15 cellular contexts compared by ENCODE assay signal in the genomic region with DNA sequence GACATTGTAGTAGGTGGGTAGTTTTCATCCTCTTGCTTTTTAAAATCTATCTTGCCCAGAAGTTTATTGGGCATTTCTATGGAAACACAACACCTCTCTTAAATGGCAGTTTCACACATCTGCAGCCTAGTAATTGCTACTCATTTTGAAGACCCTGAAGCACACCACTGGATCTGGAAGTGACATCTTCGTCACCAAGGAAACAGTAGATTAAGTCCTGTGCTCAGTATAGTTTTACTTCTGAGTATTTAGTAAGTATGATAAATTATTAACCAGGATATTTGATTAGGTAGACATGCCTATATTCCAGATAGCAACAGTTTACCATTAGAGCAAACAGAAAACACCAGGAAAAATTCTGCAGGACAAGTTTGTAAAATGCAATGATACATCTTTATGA. TPM values are rescaled to one million over a fixed set of nuclear protein-coding genes. Genes with fewer than 3 reads are reported as not detected.
DNase-seq lines count a peak whose midpoint lies in the region; ATAC-seq and TF ChIP-seq lines count a peak whose summit lies in the region.
"Had no signal": no experiment of that assay in that cellular context is flagged by ENCODE, and none has a peak within 500 bp of the region (broad histone marks: within the 10 kb centered on the region; RNA-seq: fewer than 3 reads in every experiment).

No MANE protein-coding gene starts in this region.

- intact Hi-C loops in mucosa of descending colon (cut with DNase I, micrococcal nuclease) (no loop called here), aorta (cut with DNase I) (no loop called here), lower lobe of right lung (cut with DNase I) (no loop called here)

- H3K4me3 ChIP-seq in GM12865 (ENCODE audit: low read depth, low read length) (no peak overlapping the region), mucosa of descending colon (no peak overlapping the region), aorta (ENCODE audit: low read length in 2 of 2) (no peak overlapping the region), lower lobe of right lung (no peak overlapping the region)
- H3K4me3 ChIP-seq: SJSA1 had no signal

- no peaks in the 10 kb centered on the region for H3K36me3 Mint-ChIP-seq in stimulated activated effector memory CD8-positive, alpha-beta T cell treated with anti-CD3 and anti-CD28 coated beads, Interleukin-12 subunit alpha, Interleukin-12 subunit beta, amount 100 ng/mL, for 72 hours

- no peak overlapping the region for H3K27ac Mint-ChIP-seq in stimulated activated effector memory CD8-positive, alpha-beta T cell treated with anti-CD3 and anti-CD28 coated beads, Interleukin-12 subunit alpha, Interleukin-12 subunit beta, amount 100 ng/mL, for 72 hours
- H3K27ac Mint-ChIP-seq: HFFc6 had no signal

- H3K36me3 ChIP-seq in mucosa of descending colon (ENCODE audit: low read depth) (no peaks in the 10 kb centered on the region), aorta (ENCODE audit: control insufficient read depth in 1 of 2, insufficient read depth in 2 of 2, low read length in 1 of 2) (peaks cover 0 to 3% of the 10 kb centered on the region in 2 donors), lower lobe of right lung (no peaks in the 10 kb centered on the region)
- H3K36me3 ChIP-seq: SJSA1 had no signal

- H3K9me3 ChIP-seq in mucosa of descending colon (no peaks in the 10 kb centered on the region), aorta (ENCODE audit: control insufficient read depth, low read length) (no peaks in the 10 kb centered on the region), lower lobe of right lung (no peaks in the 10 kb centered on the region)
- H3K9me3 ChIP-seq: SJSA1 had no signal

- peaks cover 24% of the 10 kb centered on the region for H3K4me1 ChIP-seq in mucosa of descending colon (ENCODE audit: low read depth)
- H3K4me1 ChIP-seq in aorta (ENCODE audit: control insufficient read depth in 1 of 2, insufficient read depth in 2 of 2, low read length in 2 of 2), result no peaks in the 10 kb centered on the region
- peaks cover 12% of the 10 kb centered on the region for H3K4me1 ChIP-seq in lower lobe of right lung
- H3K4me1 ChIP-seq: SJSA1 had no signal

- peaks cover 36% of the 10 kb centered on the region for H3K4me1 Mint-ChIP-seq in stimulated activated effector memory CD8-positive, alpha-beta T cell treated with anti-CD3 and anti-CD28 coated beads, Interleukin-12 subunit alpha, Interleukin-12 subunit beta, amount 100 ng/mL, for 72 hours

- TF ChIP-seq CTCF in GM12865 (IDR thresholded peaks at IDR 0.05; ENCODE audit: insufficient read depth, low read depth, low read length, missing control alignments), result no peak
- no peak for TF ChIP-seq CTCF in mucosa of descending colon (IDR thresholded peaks at IDR 0.05)
- TF ChIP-seq CTCF in lower lobe of right lung (IDR thresholded peaks at IDR 0.05), result no peak

- no peak overlapping the region for H3K27ac ChIP-seq in aorta (ENCODE audit: low read depth in 1 of 2, low read length in 2 of 2)
- H3K27ac ChIP-seq in lower lobe of right lung, result no peak overlapping the region
- H3K27ac ChIP-seq: SJSA1 had no signal

- WGBS in aorta, 2 donors, result 95 to 100% methylated on average over 1 of the region's 1 CpG

- no peak overlapping the region for H3K4me3 Mint-ChIP-seq in stimulated activated effector memory CD8-positive, alpha-beta T cell treated with anti-CD3 and anti-CD28 coated beads, Interleukin-12 subunit alpha, Interleukin-12 subunit beta, amount 100 ng/mL, for 72 hours
- H3K4me3 Mint-ChIP-seq: HFFc6 had no signal

- peak; percentile 22 for ATAC-seq in GM21423 (IDR thresholded peaks at IDR 0.05; ENCODE audit: unreplicated experiment)
- peak; percentile 25 for ATAC-seq in HG03565 (IDR thresholded peaks at IDR 0.05; ENCODE audit: unreplicated experiment)
- peak; percentile 38 for ATAC-seq in mucosa of descending colon
- ATAC-seq in HG02870 (IDR thresholded peaks at IDR 0.05; ENCODE audit: unreplicated experiment), result no peak
- ATAC-seq in aorta (ENCODE audit: low FRiP score), result no peak
- no peak for ATAC-seq in lower lobe of right lung
- no peak for ATAC-seq in stimulated activated effector memory CD8-positive, alpha-beta T cell treated with anti-CD3 and anti-CD28 coated beads, Interleukin-12 subunit alpha, Interleukin-12 subunit beta, amount 100 ng/mL, for 72 hours

- no peaks in the 10 kb centered on the region for H3K9me3 Mint-ChIP-seq in stimulated activated effector memory CD8-positive, alpha-beta T cell treated with anti-CD3 and anti-CD28 coated beads, Interleukin-12 subunit alpha, Interleukin-12 subunit beta, amount 100 ng/mL, for 72 hours
- H3K9me3 Mint-ChIP-seq: HFFc6 had no signal

- DNase-seq in GM12865 (ENCODE audit: low read depth), result peak; percentile 41
- DNase-seq in mucosa of descending colon, result no peak
- no peak for DNase-seq in aorta
- DNase-seq in lower lobe of right lung, result no peak
- no peak for DNase-seq in stimulated activated effector memory CD8-positive, alpha-beta T cell treated with anti-CD3 and anti-CD28 coated beads, Interleukin-12 subunit alpha, Interleukin-12 subunit beta, amount 100 ng/mL, for 72 hours (ENCODE audit: low spot score in 2 of 2)
- DNase-seq: activated CD4-positive, CD25-positive, alpha-beta regulatory T cell treated with anti-CD3 and anti-CD28 coated beads, Interleukin-2, amount 50 U/mL, for 72 hours; anterior cingulate cortex; HFFc6; NCI-H1694; NCI-H524; retina had no signal

- H3K27me3 ChIP-seq in aorta (ENCODE audit: control insufficient read depth in 1 of 2, insufficient read depth in 2 of 2, low read length in 1 of 2) (no peaks in the 10 kb centered on the region), lower lobe of right lung (ENCODE audit: low read depth) (no peaks in the 10 kb centered on the region)
- H3K27me3 ChIP-seq: SJSA1 had no signal

RNA-seq across cellular contexts. Expression of a gene that starts 48.7 kb away (rescaled TPM):
- total RNA-seq in mucosa of descending colon (10 to 100 TPM; 41.6 to 86.5 (median 51.8) TPM), aorta (10 to 100 TPM; 27.2 to 31.1 TPM), lower lobe of right lung (8.3 TPM)
- polyA plus RNA-seq in aorta, result 10 to 100 TPM in 1 of 2 donors, 1 to 10 TPM in 1; 7.2 to 12.6 TPM

Comparison
In these comparisons a context has a peak if more than half of its experiments do, and no peak if none do; other contexts are left out.
1. ATAC-seq: peak in GM21423 (single experiment), HG03565 (single experiment) and mucosa of descending colon (single experiment); none in HG02870 (single experiment), aorta (single experiment), lower lobe of right lung (0 of 2) and stimulated activated effector memory CD8-positive, alpha-beta T cell treated with anti-CD3 and anti-CD28 coated beads, Interleukin-12 subunit alpha, Interleukin-12 subunit beta, amount 100 ng/mL, for 72 hours (single experiment).